ENCODE assay signal across 20 cellular contexts in genomic region chr3:105843895-105844500, GRCh38. TPM values are rescaled to one million over a fixed set of nuclear protein-coding genes. Genes with fewer than 3 reads are reported as not detected.
A peak's percentile ranks its signal among the peaks of the same experiment; 100 is the strongest.
DNase-seq lines count a peak whose midpoint lies in the region; ATAC-seq, FAIRE-seq and TF ChIP-seq lines count a peak whose summit lies in the region.
"Had no signal": no experiment of that assay in that cellular context is flagged by ENCODE, and none has a peak within 500 bp of the region (broad histone marks: within the 10 kb centered on the region; RNA-seq: fewer than 3 reads in every experiment).

No MANE protein-coding gene starts in this region.

- peaks cover 0 to 25% (median 3%) of the 10 kb centered on the region in 4 donors for H3K4me1 ChIP-seq in right lobe of liver
- H3K4me1 ChIP-seq in HepG2 (ENCODE audit: insufficient read depth, low read length) = peaks cover 7% of the 10 kb centered on the region; the same call in 1 of the 2 replicates
- H3K4me1 ChIP-seq in mesenchymal stem cell (ENCODE audit: control insufficient read depth, insufficient read depth, low read depth, low read length) = no peaks in the 10 kb centered on the region
- H3K4me1 ChIP-seq in hepatocyte (ENCODE audit: insufficient read depth) = peaks cover 15% of the 10 kb centered on the region
- H3K4me1 ChIP-seq in transverse colon = peaks cover 0 to 33% (median 19%) of the 10 kb centered on the region in 4 donors
- H3K4me1 ChIP-seq: BLaER1 had no signal

- H4K20me1 ChIP-seq in HepG2 (ENCODE audit: insufficient read depth, low read length) (peaks cover 6% of the 10 kb centered on the region; the same call in 1 of the 2 replicates), hepatocyte (ENCODE audit: insufficient read depth, poor library complexity, severe bottlenecking) (no peaks in the 10 kb centered on the region)
- H4K20me1 ChIP-seq: BLaER1 had no signal

- no TSS peak for BruUV-seq in HepG2 (replicated peaks; lab: Mats Ljungman, UMichigan)

- in situ Hi-C loops in HepG2 (cut with HindIII; ENCODE audit: extremely low pct_ligation_motif_present, low pct_unique_long_range_greater_than_20kb) (no loop called here), transverse colon (cut with MboI; ENCODE audit: low pct_ligation_motif_present in 1 of 4, low pct_unique_long_range_greater_than_20kb in 1 of 4, low sequenced_read_pairs in 3 of 4) (no loop called here)

- no peak for TF ChIP-seq RAD21 in HepG2 (CRISPR knock-in tag; IDR thresholded peaks at IDR 0.05)

- H4K91ac ChIP-seq in mesenchymal stem cell (ENCODE audit: low read length) = no peak overlapping the region

- H4K8ac ChIP-seq in mesenchymal stem cell (ENCODE audit: low read length) = peak overlapping the region; percentile 51

- H3K27ac ChIP-seq in right lobe of liver (peak overlapping the region in 2 of 3 donors; percentile 35 to 55), HepG2 (ENCODE audit: extremely low read length, insufficient read depth, low read length) (no peak overlapping the region), mesenchymal stem cell (ENCODE audit: low read length, poor library complexity, severe bottlenecking) (no peak overlapping the region), hepatocyte (no peak overlapping the region), transverse colon (no peak overlapping the region)
- H3K27ac ChIP-seq: BLaER1 had no signal

- H3K18ac ChIP-seq in mesenchymal stem cell (ENCODE audit: low read depth in 1 of 2, low read length in 2 of 2) = peak overlapping the region in 1 of 2 experiments; percentile 72

- H3K4me3 ChIP-seq in right lobe of liver = no peak overlapping the region
- H3K4me3 ChIP-seq in HepG2 (replicated peaks in 1 of 3; ENCODE audit: insufficient read depth in 1 of 3, low read depth in 2 of 3, low read length in 3 of 3) = no peak overlapping the region
- no peak overlapping the region for H3K4me3 ChIP-seq in mesenchymal stem cell (ENCODE audit: insufficient read depth in 1 of 2, low read depth in 1 of 2, low read length in 2 of 2)
- no peak overlapping the region for H3K4me3 ChIP-seq in hepatocyte
- no peak overlapping the region for H3K4me3 ChIP-seq in transverse colon
- H3K4me3 ChIP-seq: BLaER1 had no signal

- H2BK5ac ChIP-seq in mesenchymal stem cell (ENCODE audit: low read depth, low read length, poor library complexity, severe bottlenecking) = no peak overlapping the region

- H2BK15ac ChIP-seq in mesenchymal stem cell (ENCODE audit: low read depth, poor library complexity, severe bottlenecking) = no peak overlapping the region

- no peak for TF ChIP-seq POLR2A in right lobe of liver (IDR thresholded peaks at IDR 0.05)
- TF ChIP-seq POLR2A in HepG2 (IDR thresholded peaks at IDR 0.05; ENCODE audit: insufficient read depth in 1 of 2, low read depth in 2 of 2, low read length in 2 of 2) = no peak
- no peak for TF ChIP-seq POLR2A in transverse colon (IDR thresholded peaks at IDR 0.05)

- H3K23ac ChIP-seq in mesenchymal stem cell (ENCODE audit: low read length in 2 of 2) = no peak overlapping the region

- H2BK12ac ChIP-seq in mesenchymal stem cell (ENCODE audit: low read length in 2 of 2) = peak overlapping the region; percentile 72 to 83

- ATAC-seq in right lobe of liver (peak; percentile 56 to 78 (median 76)), HepG2 (no peak), HG03520 (IDR thresholded peaks at IDR 0.05; ENCODE audit: unreplicated experiment) (no peak), HG03025 (IDR thresholded peaks at IDR 0.05; ENCODE audit: low FRiP score, unreplicated experiment) (no peak)
- peak; percentile 70 for ATAC-seq in effector memory CD8-positive, alpha-beta T cell (replicated peaks)
- ATAC-seq: left colon had no signal

- no peak for TF ChIP-seq EP300 in HepG2 (IDR thresholded peaks at IDR 0.05; ENCODE audit: low read depth in 2 of 2, low read length in 2 of 2)
- no peak for TF ChIP-seq EP300 in HepG2 (CRISPR knock-in tag; IDR thresholded peaks at IDR 0.05; ENCODE audit: borderline replicate concordance)
- no peak for TF ChIP-seq EP300 in transverse colon (IDR thresholded peaks at IDR 0.05; ENCODE audit: low read depth)

- H3K27ac Mint-ChIP-seq in effector memory CD8-positive, alpha-beta T cell = peak overlapping the region; percentile 41 to 76

- no peak overlapping the region for H3K14ac ChIP-seq in mesenchymal stem cell (ENCODE audit: low read length in 2 of 2)

- no peak for DNase-seq in right lobe of liver
- DNase-seq in HepG2 (ENCODE audit: low spot score) = no peak
- DNase-seq in effector memory CD8-positive, alpha-beta T cell = no peak
- DNase-seq in mesenchymal stem cell = no peak
- DNase-seq in hepatocyte (ENCODE audit: low spot score) = no peak
- no peak for DNase-seq in transverse colon
- DNase-seq: activated CD4-positive, alpha-beta T cell treated with anti-CD3 and anti-CD28 coated beads, Interleukin-2, amount 50 U/mL, for 1 hour; activated gamma-delta T cell; anterior cingulate cortex; effector memory CD4-positive, alpha-beta T cell; left colon; NCI-H2107; NCI-H526 treated with DMSO at 0.1 percent for 48 hours; nucleus accumbens; retina; stimulated activated CD8-positive, alpha-beta memory T cell treated with anti-CD3 and anti-CD28 coated beads, Interleukin-4, amount 100 ng/mL, for 48 hours; SW 1271 had no signal

- H3K36me3 ChIP-seq in right lobe of liver = no peaks in the 10 kb centered on the region
- peaks cover under 1 to 3% of the 10 kb centered on the region in 2 experiments; a peak in 2 of 5 replicates for H3K36me3 ChIP-seq in HepG2 (replicated peaks in 1 of 2; ENCODE audit: control insufficient read depth in 1 of 2, insufficient read depth in 2 of 2, low read length in 2 of 2)
- H3K36me3 ChIP-seq in mesenchymal stem cell (ENCODE audit: control insufficient read depth in 1 of 2, insufficient read depth in 2 of 2, low read depth in 1 of 2, low read length in 2 of 2) = peaks cover 0 to 68% of the 10 kb centered on the region in 2 experiments
- no peaks in the 10 kb centered on the region for H3K36me3 ChIP-seq in hepatocyte (replicated peaks; ENCODE audit: insufficient read depth, low read depth)
- H3K36me3 ChIP-seq in transverse colon = no peaks in the 10 kb centered on the region

- peak overlapping the region in 1 of 2 donors; percentile 56 for H3K4me3 Mint-ChIP-seq in effector memory CD8-positive, alpha-beta T cell

- H3K79me2 ChIP-seq in HepG2 (ENCODE audit: insufficient read depth, low read length) (no peaks in the 10 kb centered on the region), hepatocyte (peaks cover 38% of the 10 kb centered on the region)

- FAIRE-seq in HepG2 (lab: Jason Lieb, UNC) = no peak

- H3K27me3 ChIP-seq in right lobe of liver (no peaks in the 10 kb centered on the region), HepG2 (ENCODE audit: control insufficient read depth in 1 of 2, insufficient read depth in 2 of 2, low read length in 2 of 2) (no peaks in the 10 kb centered on the region), mesenchymal stem cell (ENCODE audit: control insufficient read depth in 1 of 2, insufficient read depth in 1 of 2, low read length in 2 of 2) (no peaks in the 10 kb centered on the region), hepatocyte (no peaks in the 10 kb centered on the region), transverse colon (no peaks in the 10 kb centered on the region)
- H3K27me3 ChIP-seq: BLaER1 had no signal

- peaks cover 26 to 45% of the 10 kb centered on the region in 2 donors for H3K4me1 Mint-ChIP-seq in effector memory CD8-positive, alpha-beta T cell (ENCODE audit: low read depth in 2 of 2)

- H2AK5ac ChIP-seq in mesenchymal stem cell (ENCODE audit: low read length, severe bottlenecking) = no peak overlapping the region

- H3K79me1 ChIP-seq in mesenchymal stem cell (replicated peaks; ENCODE audit: low read length, poor library complexity, severe bottlenecking) = peaks cover 12% of the 10 kb centered on the region

- CTCF ChIA-PET in HepG2 (lab: Yijun Ruan, JAX; ENCODE audit: low intra/inter-chr PET ratio, low total read pairs) = no interaction called here

- H3K4ac ChIP-seq in mesenchymal stem cell (ENCODE audit: low read depth in 1 of 2, low read length in 2 of 2) = peak overlapping the region in 1 of 2 experiments; percentile 19

- no peak overlapping the region for H3K4me2 ChIP-seq in HepG2 (ENCODE audit: low read depth, low read length)
- H3K4me2 ChIP-seq in mesenchymal stem cell (ENCODE audit: low read length, poor library complexity, severe bottlenecking) = no peak overlapping the region
- H3K4me2 ChIP-seq in hepatocyte = no peak overlapping the region
- H3K4me2 ChIP-seq: BLaER1 had no signal

- H3K36me3 Mint-ChIP-seq in effector memory CD8-positive, alpha-beta T cell (ENCODE audit: insufficient read depth) = peaks cover 48% of the 10 kb centered on the region

- H2BK120ac ChIP-seq in mesenchymal stem cell (ENCODE audit: low read depth, low read length) = no peak overlapping the region

- no peaks in the 10 kb centered on the region for H3K9me3 ChIP-seq in right lobe of liver
- no peaks in the 10 kb centered on the region for H3K9me3 ChIP-seq in HepG2 (ENCODE audit: low read length)
- no peaks in the 10 kb centered on the region for H3K9me3 ChIP-seq in mesenchymal stem cell (ENCODE audit: control insufficient read depth, low read length)
- no peaks in the 10 kb centered on the region for H3K9me3 ChIP-seq in hepatocyte (ENCODE audit: low read depth)
- no peaks in the 10 kb centered on the region for H3K9me3 ChIP-seq in transverse colon
- H3K9me3 ChIP-seq: BLaER1 had no signal

- H3K27me3 Mint-ChIP-seq in effector memory CD8-positive, alpha-beta T cell = no peaks in the 10 kb centered on the region

- no peaks in the 10 kb centered on the region for H3K9me2 ChIP-seq in hepatocyte (replicated peaks; ENCODE audit: insufficient read depth)

- 65% methylated on average over 6 of the region's 6 CpGs for WGBS in right lobe of liver (ENCODE audit: insufficient coverage, low coverage, low lambda C conversion rate, missing lambda C conversion rate)
- WGBS in HepG2 (ENCODE audit: low lambda C conversion rate) = 96% methylated on average over 6 of the region's 6 CpGs
- 78% methylated on average over 3 of the region's 6 CpGs for WGBS in mesenchymal stem cell
- 79% methylated on average over 6 of the region's 6 CpGs for WGBS in hepatocyte (ENCODE audit: low lambda C conversion rate, missing lambda C conversion rate)
- 64 to 77% methylated on average over 4 to 6 of the region's 6 CpGs for WGBS in transverse colon (ENCODE audit: low coverage in 1 of 2), 2 donors

- intact Hi-C loops in right lobe of liver (cut with DNase I) = no loop called here
- intact Hi-C loops in HepG2 (cut with micrococcal nuclease; ENCODE audit: unreplicated experiment) = no loop called here
- intact Hi-C loops in transverse colon (cut with DNase I; ENCODE audit: low total_unique reads) = no loop called here

- H3K9ac ChIP-seq in HepG2 (ENCODE audit: insufficient read depth, low read depth, low read length) (no peak overlapping the region), mesenchymal stem cell (ENCODE audit: low read length) (no peak overlapping the region)
- H3K9ac ChIP-seq: BLaER1 had no signal

- H3K9me3 Mint-ChIP-seq in effector memory CD8-positive, alpha-beta T cell = no peaks in the 10 kb centered on the region

- POLR2A ChIA-PET in HepG2 (lab: Yijun Ruan, JAX) = no interaction called here

- H2AFZ ChIP-seq in HepG2 (ENCODE audit: low read length) = no peak overlapping the region
- H2AFZ ChIP-seq in mesenchymal stem cell (ENCODE audit: low read depth, low read length) = no peak overlapping the region
- no peak overlapping the region for H2AFZ ChIP-seq in hepatocyte

- TF ChIP-seq CTCF in right lobe of liver (IDR thresholded peaks at IDR 0.05) (no peak), HepG2 (CRISPR knock-in tag; IDR thresholded peaks at IDR 0.05) (no peak), hepatocyte (IDR thresholded peaks at IDR 0.05; ENCODE audit: poor library complexity) (no peak), transverse colon (IDR thresholded peaks at IDR 0.05) (no peak)

RNA-seq across cellular contexts. Expression of gene CBLB, which starts 24.8 kb away (rescaled TPM):
- total RNA-seq in right lobe of liver = 10 to 100 TPM in 5 of 6 experiments, 1 to 10 TPM in 1; 9.4 to 21.4 (median 18.2) TPM
- total RNA-seq in HepG2 (2016; rRNA removed; fragmentation: Illumina TruSeq; extraction: Trizol) = 5.1 and 9.8 TPM in 2 replicates
- total RNA-seq in HepG2 (2016; cell fraction: cytosol; rRNA removed; fragmentation: Illumina TruSeq; extraction: Trizol; ENCODE audit: low read depth) = 1.1 and 1.6 TPM in 2 replicates
- total RNA-seq in HepG2 (2016; cell fraction: insoluble cytoplasmic fraction; rRNA removed; fragmentation: Illumina TruSeq; extraction: Trizol) = 7.4 and 8.5 TPM in 2 replicates
- total RNA-seq in HepG2 (2016; cell fraction: membrane; rRNA removed; fragmentation: Illumina TruSeq; extraction: Trizol) = 2.3 and 3.5 TPM in 2 replicates
- 36.8 and 38.2 TPM in 2 replicates for total RNA-seq in HepG2 (2016; cell fraction: nucleus; rRNA removed; fragmentation: Illumina TruSeq; extraction: Trizol)
- 14.9 and 16.4 TPM in 2 replicates for polyA plus RNA-seq in HepG2 (2011; rRNA removed)
- polyA plus RNA-seq in HepG2 (2011; cell fraction: cytosol; rRNA removed) = 5.3 and 9.4 TPM in 2 replicates
- polyA plus RNA-seq in HepG2 (2011; cell fraction: nucleus; rRNA removed) = 24.6 and 25.9 TPM in 2 replicates
- polyA plus RNA-seq in HepG2 (2012) = 12.7 and 15.0 TPM in 2 replicates
- 0.40 and 0.97 TPM in 2 replicates for polyA plus RNA-seq in HepG2 (2016; cell fraction: cytosol; fragmentation: Illumina TruSeq; extraction: Trizol; ENCODE audit: low read depth)
- 4.2 and 6.6 TPM in 2 replicates for polyA plus RNA-seq in HepG2 (2016; cell fraction: insoluble cytoplasmic fraction; fragmentation: Illumina TruSeq; extraction: Trizol; ENCODE audit: low read depth)
- polyA plus RNA-seq in HepG2 (2016; cell fraction: membrane; fragmentation: Illumina TruSeq; extraction: Trizol; ENCODE audit: low read depth) = 1.3 and 1.9 TPM in 2 replicates
- 17.4 and 22.5 TPM in 2 replicates for polyA plus RNA-seq in HepG2 (2016; cell fraction: nucleus; fragmentation: Illumina TruSeq; extraction: Trizol; ENCODE audit: insufficient read depth, low read depth)
- 4.3 and 14.6 TPM in 2 replicates for polyA minus RNA-seq in HepG2 (2011; rRNA and poly(A)+ RNA removed; ENCODE audit: low replicate concordance)
- polyA minus RNA-seq in HepG2 (2011; cell fraction: cytosol; rRNA and poly(A)+ RNA removed) = 9.0 and 9.7 TPM in 2 replicates
- polyA minus RNA-seq in HepG2 (2011; cell fraction: nucleus; rRNA and poly(A)+ RNA removed) = 226 and 257 TPM in 2 replicates
- 19.3 TPM for polyA plus RNA-seq in mesenchymal stem cell (2013, experiment 1 of 2)
- 16.9 TPM for polyA plus RNA-seq in mesenchymal stem cell (2013, experiment 2 of 2)
- total RNA-seq in hepatocyte = 29.2 and 56.0 TPM in 2 replicates
- 21.3 and 22.6 TPM in 2 replicates for polyA plus RNA-seq in hepatocyte
- 10 to 100 TPM; 25.1 to 76.2 (median 63.6) TPM for total RNA-seq in transverse colon

Comparison
In these comparisons a context has a peak if more than half of its experiments do, and no peak if none do; other contexts are left out.
1. ATAC-seq: peak in right lobe of liver (4 of 4) and effector memory CD8-positive, alpha-beta T cell (single experiment); none in HepG2 (single experiment), HG03520 (single experiment) and HG03025 (single experiment).
2. H3K27ac ChIP-seq: peak in right lobe of liver (2 of 3); none in HepG2 (single experiment), mesenchymal stem cell (single experiment), hepatocyte (single experiment) and transverse colon (0 of 4).